Comparison of ENCODE assay signal across 20 cellular contexts in the genomic region with DNA sequence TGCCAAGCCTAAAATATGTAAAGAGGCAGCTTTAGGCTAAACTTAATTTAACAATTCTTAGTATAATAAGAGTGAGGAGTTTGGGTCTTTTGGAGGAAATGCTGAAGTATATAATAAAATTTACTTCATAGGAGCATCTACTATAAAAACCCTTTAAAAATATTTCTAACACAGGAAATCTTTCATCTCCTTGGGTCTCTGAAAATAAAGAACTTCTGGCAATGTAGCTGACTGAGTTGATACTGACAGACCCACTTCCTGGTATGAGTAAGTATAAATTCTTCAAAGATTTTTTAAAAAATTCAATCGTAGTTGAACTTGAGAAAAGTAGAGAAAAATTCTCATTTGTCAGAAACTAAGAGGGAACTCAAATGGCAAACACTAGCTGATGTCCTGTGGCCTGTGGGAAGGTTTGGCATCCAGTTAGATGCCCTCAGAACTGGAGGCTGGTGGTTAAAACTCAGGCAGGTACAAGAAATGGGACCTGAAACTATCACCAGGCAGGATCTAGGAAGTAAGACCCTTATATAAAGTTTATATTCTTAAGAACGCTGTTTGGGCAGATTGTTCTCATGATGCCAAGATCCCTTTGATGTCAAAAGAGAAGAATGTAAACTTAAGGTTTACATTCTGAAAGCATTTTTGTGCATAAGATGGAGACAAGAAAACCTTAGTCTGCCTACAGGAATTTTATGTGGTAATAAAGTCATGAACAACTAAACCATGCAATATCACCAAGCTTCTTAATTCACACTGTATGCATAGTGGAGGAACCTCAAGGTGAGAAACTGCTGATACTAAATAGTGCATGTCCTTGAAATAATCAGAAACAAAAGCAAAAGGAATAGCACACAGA. TPM values are rescaled to one million over a fixed set of nuclear protein-coding genes. Genes with fewer than 3 reads are reported as not detected.
DNase-seq lines count a peak whose midpoint lies in the region; ATAC-seq and TF ChIP-seq lines count a peak whose summit lies in the region.
"Had no signal": no experiment of that assay in that cellular context is flagged by ENCODE, and none has a peak within 500 bp of the region (broad histone marks: within the 10 kb centered on the region; RNA-seq: fewer than 3 reads in every experiment).

No MANE protein-coding gene starts in this region.

- WGBS in GM23248 (ENCODE audit: low coverage in 1 of 2, low lambda C conversion rate in 2 of 2, missing lambda C conversion rate in 2 of 2), 2 experiments = 70 to 72% methylated on average over 2 of the region's 2 CpGs

- H3K27me3 Mint-ChIP-seq in mesothelial cell of epicardium (ENCODE audit: low read depth) = no peaks in the 10 kb centered on the region
- H3K27me3 Mint-ChIP-seq: progenitor cell of endocrine pancreas had no signal

- H3K4me1 ChIP-seq in GM23248 (ENCODE audit: insufficient read depth) = peaks cover 28% of the 10 kb centered on the region
- H3K4me1 ChIP-seq: esophagus muscularis mucosa, testis had no signal

- H3K9me3 ChIP-seq in GM23248 (ENCODE audit: low read depth) = no peaks in the 10 kb centered on the region
- H3K9me3 ChIP-seq: testis had no signal

- peak overlapping the region; percentile 72 for H2AFZ ChIP-seq in GM23248

- H3K79me2 ChIP-seq in GM23248 (ENCODE audit: insufficient read depth) = no peaks in the 10 kb centered on the region

- peak; percentile 11 for DNase-seq in AG20443 (ENCODE audit: low spot score)
- DNase-seq in GM23248 = no peak
- DNase-seq in brain microvascular endothelial cell = no peak
- no peak for DNase-seq in mesothelial cell of epicardium (ENCODE audit: low spot score in 2 of 2, unreplicated experiment in 2 of 2)
- DNase-seq: activated CD4-positive, alpha-beta T cell treated with anti-CD3 and anti-CD28 coated beads, Interleukin-2, amount 10 ng/mL, durations not matched to agents 24 days and 14 days; activated gamma-delta T cell treated with Interleukin-2 at 50 U/mL for 16 hours; central memory CD4-positive, alpha-beta T cell; midbrain; NCI-H1105; NCI-H510A treated with DMSO at 0.1 percent for 48 hours; SW 1271; testis had no signal

- TF ChIP-seq CTCF in brain microvascular endothelial cell (IDR thresholded peaks at IDR 0.05; ENCODE audit: low read depth, low read length, missing control alignments) = no peak
- TF ChIP-seq CTCF in mesothelial cell of epicardium (IDR thresholded peaks at IDR 0.05; ENCODE audit: unreplicated experiment) = no peak

- H3K36me3 ChIP-seq in GM23248 (ENCODE audit: low read depth) (no peaks in the 10 kb centered on the region), brain microvascular endothelial cell (replicated peaks) (no peaks in the 10 kb centered on the region)
- H3K36me3 ChIP-seq: esophagus muscularis mucosa had no signal

- peak overlapping the region; percentile 63 for H3K27ac Mint-ChIP-seq in mesothelial cell of epicardium
- H3K27ac Mint-ChIP-seq: activated CD4-positive, alpha-beta T cell treated with anti-CD3 and anti-CD28 coated beads, Interleukin-2, amount 10 ng/mL, durations not matched to agents 24 days and 14 days; progenitor cell of endocrine pancreas had no signal

- H3K4me3 ChIP-seq in GM23248 (no peak overlapping the region), brain microvascular endothelial cell (ENCODE audit: low read depth, low read length) (no peak overlapping the region)
- H3K4me3 ChIP-seq: esophagus muscularis mucosa, testis had no signal

- H4K20me1 ChIP-seq in GM23248 (ENCODE audit: insufficient read depth) = no peaks in the 10 kb centered on the region

- H3K4me1 Mint-ChIP-seq in mesothelial cell of epicardium = no peaks in the 10 kb centered on the region
- H3K4me1 Mint-ChIP-seq: activated CD4-positive, alpha-beta T cell treated with anti-CD3 and anti-CD28 coated beads, Interleukin-2, amount 10 ng/mL, durations not matched to agents 24 days and 14 days had no signal

- H3K9ac ChIP-seq in GM23248 = no peak overlapping the region

- no peak overlapping the region for H3K4me3 Mint-ChIP-seq in mesothelial cell of epicardium
- H3K4me3 Mint-ChIP-seq: activated CD4-positive, alpha-beta T cell treated with anti-CD3 and anti-CD28 coated beads, Interleukin-2, amount 10 ng/mL, durations not matched to agents 24 days and 14 days had no signal

- H3K4me2 ChIP-seq in GM23248 (ENCODE audit: unreplicated experiment) = peak overlapping the region; percentile 24

- peaks cover 37% of the 10 kb centered on the region for H3K9me3 Mint-ChIP-seq in mesothelial cell of epicardium

- H3K27ac ChIP-seq in GM23248 = peak overlapping the region; percentile 33
- H3K27ac ChIP-seq in brain microvascular endothelial cell = peak overlapping the region; percentile 42
- H3K27ac ChIP-seq: esophagus muscularis mucosa, RWPE1, testis had no signal

- H3K27me3 ChIP-seq in GM23248 (replicated peaks; ENCODE audit: insufficient read depth) (no peaks in the 10 kb centered on the region), brain microvascular endothelial cell (replicated peaks) (no peaks in the 10 kb centered on the region)
- H3K27me3 ChIP-seq: esophagus muscularis mucosa, testis had no signal

- H3K9me2 ChIP-seq in GM23248 (ENCODE audit: insufficient read depth) = peaks cover 2% of the 10 kb centered on the region; the same call in 1 of the 2 replicates

- H3F3A ChIP-seq in GM23248 (ENCODE audit: insufficient read depth) = peaks cover 28% of the 10 kb centered on the region; the same call in 1 of the 2 replicates

- in situ Hi-C loops in GM23248 (cut with MboI) = no loop called here
- in situ Hi-C loops in brain microvascular endothelial cell (cut with HindIII; ENCODE audit: low pct_ligation_motif_present, low sequenced_read_pairs) = no loop called here

- ATAC-seq in HG02610 (IDR thresholded peaks at IDR 0.05; ENCODE audit: unreplicated experiment) (no peak), HG03342 (IDR thresholded peaks at IDR 0.05; ENCODE audit: unreplicated experiment) (no peak), GM18498 (IDR thresholded peaks at IDR 0.05; ENCODE audit: unreplicated experiment) (no peak), GM21360 (IDR thresholded peaks at IDR 0.05; ENCODE audit: unreplicated experiment) (no peak)

- H3K36me3 Mint-ChIP-seq in mesothelial cell of epicardium = peaks cover 9% of the 10 kb centered on the region

RNA-seq across cellular contexts. Expression of a gene that starts 6.2 kb away (rescaled TPM):
- not detected in 2 replicates for total RNA-seq in GM23248 (2014; rRNA removed; shearing (Covaris generic))
- not detected in 2 replicates for polyA plus RNA-seq in GM23248 (2016; fragmentation: Nextera tagmentation; extraction: Ambion mirVana)
- total RNA-seq in mesothelial cell of epicardium = not detected in 3 replicates
- total RNA-seq: activated CD4-positive, alpha-beta T cell treated with anti-CD3 and anti-CD28 coated beads, Interleukin-2, amount 10 ng/mL, durations not matched to agents 24 days and 14 days; esophagus muscularis mucosa; progenitor cell of endocrine pancreas; testis had no signal
- polyA plus RNA-seq: neural cell had no signal

RNA-seq across cellular contexts. Expression of a gene that starts 10.1 kb away (rescaled TPM):
- not detected in 2 replicates for total RNA-seq in GM23248 (2014; rRNA removed; shearing (Covaris generic))
- 1.7 and 1.8 TPM in 2 replicates for polyA plus RNA-seq in GM23248 (2016; fragmentation: Nextera tagmentation; extraction: Ambion mirVana)
- total RNA-seq in mesothelial cell of epicardium = not detected in 3 replicates
- total RNA-seq: activated CD4-positive, alpha-beta T cell treated with anti-CD3 and anti-CD28 coated beads, Interleukin-2, amount 10 ng/mL, durations not matched to agents 24 days and 14 days; esophagus muscularis mucosa; progenitor cell of endocrine pancreas; testis had no signal
- polyA plus RNA-seq: neural cell had no signal

RNA-seq across cellular contexts. Expression of a gene that starts 15.5 kb away (rescaled TPM):
- not detected in 2 replicates for total RNA-seq in GM23248 (2014; rRNA removed; shearing (Covaris generic))
- polyA plus RNA-seq in GM23248 (2016; fragmentation: Nextera tagmentation; extraction: Ambion mirVana) = not detected in 2 replicates
- total RNA-seq in mesothelial cell of epicardium = not detected in 3 replicates
- total RNA-seq: activated CD4-positive, alpha-beta T cell treated with anti-CD3 and anti-CD28 coated beads, Interleukin-2, amount 10 ng/mL, durations not matched to agents 24 days and 14 days; esophagus muscularis mucosa; progenitor cell of endocrine pancreas; testis had no signal
- polyA plus RNA-seq: neural cell had no signal

RNA-seq across cellular contexts. Expression of a gene that starts 15.9 kb away (rescaled TPM):
- not detected in 2 replicates for total RNA-seq in GM23248 (2014; rRNA removed; shearing (Covaris generic))
- polyA plus RNA-seq in GM23248 (2016; fragmentation: Nextera tagmentation; extraction: Ambion mirVana) = 0.29 TPM in 1 of 2 replicates, not detected in the other
- total RNA-seq in mesothelial cell of epicardium = not detected in 3 replicates
- total RNA-seq: activated CD4-positive, alpha-beta T cell treated with anti-CD3 and anti-CD28 coated beads, Interleukin-2, amount 10 ng/mL, durations not matched to agents 24 days and 14 days; esophagus muscularis mucosa; progenitor cell of endocrine pancreas; testis had no signal
- polyA plus RNA-seq: neural cell had no signal

RNA-seq across cellular contexts. Expression of a gene that starts 26.4 kb away (rescaled TPM):
- total RNA-seq in GM23248 (2014; rRNA removed; shearing (Covaris generic)) = not detected in 2 replicates
- not detected in 2 replicates for polyA plus RNA-seq in GM23248 (2016; fragmentation: Nextera tagmentation; extraction: Ambion mirVana)
- total RNA-seq in mesothelial cell of epicardium = not detected in 3 replicates
- total RNA-seq: activated CD4-positive, alpha-beta T cell treated with anti-CD3 and anti-CD28 coated beads, Interleukin-2, amount 10 ng/mL, durations not matched to agents 24 days and 14 days; esophagus muscularis mucosa; progenitor cell of endocrine pancreas; testis had no signal
- polyA plus RNA-seq: neural cell had no signal
